In the genomic region with DNA sequence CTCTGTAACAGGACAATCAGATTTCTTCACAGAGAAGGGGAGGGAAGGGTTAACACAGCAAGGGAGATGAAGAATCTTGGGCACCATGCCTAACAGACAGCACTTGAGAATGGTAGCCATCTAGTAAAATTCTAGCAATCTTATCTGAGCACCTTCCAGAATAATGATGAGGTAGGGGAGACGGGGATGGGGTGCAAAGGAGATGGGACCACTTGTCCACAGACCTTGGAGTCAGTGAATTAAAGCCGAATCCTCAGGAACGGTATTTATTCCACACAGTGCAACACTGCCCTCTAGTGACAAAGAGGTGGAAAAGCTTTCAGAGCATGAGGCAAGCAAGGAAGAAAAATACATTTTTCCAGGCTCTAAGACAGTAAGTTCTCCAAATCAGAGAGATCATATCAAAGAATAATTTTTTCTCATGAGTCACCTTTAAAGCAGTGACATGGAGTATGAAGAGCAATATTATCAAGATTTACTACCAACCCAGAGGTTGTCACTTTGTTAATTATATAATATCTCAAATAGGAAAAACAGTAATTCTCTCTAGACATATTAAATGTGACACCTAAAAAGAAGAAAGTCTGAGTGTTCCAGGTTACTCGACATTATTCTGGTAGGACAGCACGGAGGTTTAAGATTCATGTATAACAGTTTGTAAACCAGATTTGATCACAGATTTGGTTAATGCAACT, we compare ENCODE assay signal across 9 cellular contexts. TPM values are rescaled to one million over a fixed set of nuclear protein-coding genes. Genes with fewer than 3 reads are reported as not detected.
DNase-seq lines count a peak whose midpoint lies in the region; ATAC-seq and TF ChIP-seq lines count a peak whose summit lies in the region.
"Had no signal": no experiment of that assay in that cellular context is flagged by ENCODE, and none has a peak within 500 bp of the region (broad histone marks: within the 10 kb centered on the region; RNA-seq: fewer than 3 reads in every experiment).

No MANE protein-coding gene starts in this region.

- H3K4me1 ChIP-seq in MM.1S (ENCODE audit: low read length), result no peaks in the 10 kb centered on the region
- no peaks in the 10 kb centered on the region for H3K4me1 ChIP-seq in testis

- no peak overlapping the region for H3K27ac ChIP-seq in MM.1S (ENCODE audit: low read length)
- no peak overlapping the region for H3K27ac ChIP-seq in testis
- H3K27ac ChIP-seq: SK-N-MC had no signal

- no peak overlapping the region for H2AFZ ChIP-seq in MM.1S (ENCODE audit: low read length)

- H3K4me2 ChIP-seq in MM.1S (ENCODE audit: low read depth, low read length), result no peak overlapping the region

- H3K36me3 ChIP-seq in MM.1S (replicated peaks; ENCODE audit: insufficient read depth, low read length) (no peaks in the 10 kb centered on the region), testis (ENCODE audit: low read depth, missing control alignments) (no peaks in the 10 kb centered on the region)

- in situ Hi-C loops in GM13976 (cut with MboI; ENCODE audit: low sequenced_read_pairs, unreplicated experiment), result loop anchor here (10.0 kb wide), 1 partner anchor 161 kb away; no protein-coding TSS in a partner anchor

- peaks cover 6% of the 10 kb centered on the region; the same call in 1 of the 2 replicates for H3K27me3 ChIP-seq in MM.1S (replicated peaks; ENCODE audit: insufficient read depth, low read length)
- H3K27me3 ChIP-seq in testis, result no peaks in the 10 kb centered on the region

- no peaks in the 10 kb centered on the region for H3K9me2 ChIP-seq in MM.1S (replicated peaks; ENCODE audit: insufficient read depth, low read length)

- H3K9ac ChIP-seq in MM.1S (ENCODE audit: low read length), result no peak overlapping the region

- TF ChIP-seq CTCF in GM13976 (IDR thresholded peaks at IDR 0.05; ENCODE audit: borderline replicate concordance, control extremely low read depth, extremely low read depth, insufficient read depth, missing control alignments) (peak; percentile 88), MM.1S (IDR thresholded peaks at IDR 0.05; ENCODE audit: low read length) (peak; percentile 69), testis (IDR thresholded peaks at IDR 0.05) (peak; percentile 72 to 92 (median 89))

- H3K9me3 ChIP-seq in MM.1S (replicated peaks; ENCODE audit: insufficient read depth, low read length) (no peaks in the 10 kb centered on the region), testis (no peaks in the 10 kb centered on the region)

- intact Hi-C loops in testis (cut with DNase I; ENCODE audit: low total_unique reads), result no loop called here

- H3K4me3 ChIP-seq in MM.1S (ENCODE audit: low read length), result no peak overlapping the region
- H3K4me3 ChIP-seq in testis, result no peak overlapping the region
- H3K4me3 ChIP-seq: SK-N-MC had no signal

- no peak for ATAC-seq in HG03439 (IDR thresholded peaks at IDR 0.05; ENCODE audit: unreplicated experiment)

- H4K20me1 ChIP-seq in MM.1S (ENCODE audit: insufficient read depth, low read length), result no peaks in the 10 kb centered on the region

- DNase-seq in CD1c-positive myeloid dendritic cell (ENCODE audit: extremely low spot score) (peak; percentile 78), GM13976 (ENCODE audit: low spot score) (peak; percentile 42), MM.1S (peak; percentile 33), SHP77 (lab: John Stamatoyannopoulos, UW) (peak; percentile 21 to 29), cerebellum (ENCODE audit: low spot score) (peak; percentile 71), kidney tubule cell (ENCODE audit: low spot score) (peak; percentile 76), testis (peak; percentile 53)

- no peak for TF ChIP-seq POLR2A in testis (IDR thresholded peaks at IDR 0.05)

- H3K79me2 ChIP-seq in MM.1S (ENCODE audit: low read length), result no peaks in the 10 kb centered on the region

- WGBS in testis, 2 donors, result 16 to 25% methylated on average over 5 of the region's 5 CpGs

- H3F3A ChIP-seq in MM.1S (ENCODE audit: insufficient read depth, low read length), result no peaks in the 10 kb centered on the region

RNA-seq across cellular contexts. Expression of gene LPAR3, which starts 43.3 kb away (rescaled TPM):
- total RNA-seq in cerebellum (0.27 TPM), testis (10 to 100 TPM; 65.9 to 73.8 TPM)
- 23.3 TPM for polyA plus RNA-seq in testis (ENCODE audit: insufficient read depth, low read depth, low replicate concordance)

Comparison
In these comparisons a context has a peak if more than half of its experiments do, and no peak if none do; other contexts are left out.
1. DNase-seq: peak in every context shown above with its lines; median percentile 78 in CD1c-positive myeloid dendritic cell; 76 in kidney tubule cell; 71 in cerebellum; 53 in testis; 42 in GM13976; 33 in MM.1S; 25 in SHP77.
2. RNA of gene LPAR3, which starts 43.3 kb away (total RNA-seq): 65.9 to 73.8 TPM in testis; 0.27 TPM in cerebellum (single experiment); every median in the first group is over 10 times any median in the second.
3. Peak in every context shown above with its lines, with median percentiles within 50 percentile points of each other: CTCF ChIP-seq.